ENCODE assay signal across 1 cellular context in genomic region chr14:77457522-77458248, GRCh38.
TF ChIP-seq lines count a peak whose summit lies in the region.

Gene AHSA1 (plus strand): TSS chr14:77458093. CDS start chr14:77458190, 97 bp downstream.
Gene VIPAS39 (minus strand): TSS chr14:77457601. CDS start chr14:77454102, 3,499 bp downstream.

TF ChIP-seq in GM23338, 12 proteins besides CTCF, POLR2A, EP300 and RAD21:
- TF ChIP-seq EZH2 (IDR thresholded peaks at IDR 0.05; ENCODE audit: low read depth, unreplicated experiment) (no peak), STAT1 (IDR thresholded peaks at IDR 0.05; ENCODE audit: unreplicated experiment) (no peak), POLR2AphosphoS5 (IDR thresholded peaks at IDR 0.05; ENCODE audit: low read depth) (peak; percentile 94), REST (IDR thresholded peaks at IDR 0.05; ENCODE audit: unreplicated experiment) (no peak), NANOG (IDR thresholded peaks at IDR 0.05; ENCODE audit: borderline replicate concordance) (peak; percentile 14; the same call in 1 of the 2 replicates), CREB1 (CRISPR knock-in tag; IDR thresholded peaks at IDR 0.05; ENCODE audit: low read depth) (peak; percentile 88)
- TF ChIP-seq, protein P1, sequence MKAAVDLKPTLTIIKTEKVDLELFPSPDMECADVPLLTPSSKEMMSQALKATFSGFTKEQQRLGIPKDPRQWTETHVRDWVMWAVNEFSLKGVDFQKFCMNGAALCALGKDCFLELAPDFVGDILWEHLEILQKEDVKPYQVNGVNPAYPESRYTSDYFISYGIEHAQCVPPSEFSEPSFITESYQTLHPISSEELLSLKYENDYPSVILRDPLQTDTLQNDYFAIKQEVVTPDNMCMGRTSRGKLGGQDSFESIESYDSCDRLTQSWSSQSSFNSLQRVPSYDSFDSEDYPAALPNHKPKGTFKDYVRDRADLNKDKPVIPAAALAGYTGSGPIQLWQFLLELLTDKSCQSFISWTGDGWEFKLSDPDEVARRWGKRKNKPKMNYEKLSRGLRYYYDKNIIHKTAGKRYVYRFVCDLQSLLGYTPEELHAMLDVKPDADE (IDR thresholded peaks at IDR 0.05): peak; percentile 99
TF ChIP-seq in GM23338: peak in this region for 4.
